In genomic region chr17:50905460-50905803, GRCh38 we compare ENCODE assay signal across 8 cellular contexts. TPM values are rescaled to one million over a fixed set of nuclear protein-coding genes. Genes with fewer than 3 reads are reported as not detected.
DNase-seq lines count a peak whose midpoint lies in the region; TF ChIP-seq lines count a peak whose summit lies in the region.

No MANE protein-coding gene starts in this region.

- no peak overlapping the region for H4K91ac ChIP-seq in H9 (ENCODE audit: insufficient read length, low read depth, low read length)

- no peak overlapping the region for H3K23ac ChIP-seq in H9 (ENCODE audit: insufficient read length, low read depth, low read length)

- no peak overlapping the region for H2BK120ac ChIP-seq in H9 (ENCODE audit: low read depth, low read length, poor library complexity, severe bottlenecking)

- H3K9me3 Mint-ChIP-seq in H9, result no peaks in the 10 kb centered on the region; a peak in 1 of 5 replicates
- H3K9me3 Mint-ChIP-seq in endodermal cell, result no peaks in the 10 kb centered on the region

- no peak overlapping the region for H3K4me2 ChIP-seq in H9 (ENCODE audit: insufficient read depth, insufficient read length, low read length)

- H3K9me3 ChIP-seq in H9 (ENCODE audit: control insufficient read depth, low read depth, low read length) (no peaks in the 10 kb centered on the region), endodermal cell (ENCODE audit: control insufficient read depth, low read length) (no peaks in the 10 kb centered on the region)

- H2AFZ ChIP-seq in H9 (ENCODE audit: low read length), result no peak overlapping the region

- no peaks in the 10 kb centered on the region for H3K79me2 ChIP-seq in H9 (ENCODE audit: insufficient read depth, low read length)

- H2BK12ac ChIP-seq in H9 (ENCODE audit: insufficient read length, low read depth, low read length), result no peak overlapping the region

- no peaks in the 10 kb centered on the region for H3K79me1 ChIP-seq in H9 (ENCODE audit: insufficient read depth, low read depth, low read length, poor library complexity, severe bottlenecking)

- H3K36me3 Mint-ChIP-seq in H9 (ENCODE audit: insufficient read depth in 1 of 3, low read depth in 3 of 3) (no peaks in the 10 kb centered on the region; a peak in 1 of 7 replicates), endodermal cell (ENCODE audit: low read depth) (no peaks in the 10 kb centered on the region)

- no peak overlapping the region for H3K27ac ChIP-seq in H9 (ENCODE audit: insufficient read length, low read depth, low read length)
- H3K27ac ChIP-seq in endodermal cell (ENCODE audit: low read depth, low read length), result peak overlapping the region; percentile 27
- peak overlapping the region; percentile 51 to 92 (median 84) for H3K27ac ChIP-seq in skin epidermis

- peak overlapping the region in 2 of 3 experiments; percentile 4 to 46; a peak in 5 of 7 replicates for H3K27ac Mint-ChIP-seq in H9
- peak overlapping the region; percentile 84 for H3K27ac Mint-ChIP-seq in endodermal cell

- H3K27me3 ChIP-seq in H9 (ENCODE audit: insufficient read depth, low read length), result no peaks in the 10 kb centered on the region
- H3K27me3 ChIP-seq in endodermal cell (ENCODE audit: control insufficient read depth, insufficient read depth, low read length, poor library complexity, severe bottlenecking), result no peaks in the 10 kb centered on the region

- H3K4me3 ChIP-seq in endodermal cell (ENCODE audit: low read length), result peak overlapping the region; percentile 47
- no peak overlapping the region for H3K4me3 ChIP-seq in skin epidermis

- no peak overlapping the region for H3K14ac ChIP-seq in H9 (ENCODE audit: insufficient read depth, low read length)

- peaks cover 13% of the 10 kb centered on the region for H3K4me1 ChIP-seq in H9 (ENCODE audit: insufficient read depth, low read length)
- H3K4me1 ChIP-seq in endodermal cell (ENCODE audit: control insufficient read depth, insufficient read depth, low read length), result peaks cover 25% of the 10 kb centered on the region

- H4K20me1 ChIP-seq in H9 (ENCODE audit: control insufficient read depth, insufficient read depth, insufficient read length), result no peaks in the 10 kb centered on the region

- no peak overlapping the region for H2BK15ac ChIP-seq in H9 (ENCODE audit: low read depth, low read length)

- no peaks in the 10 kb centered on the region for H3K36me3 ChIP-seq in endodermal cell (ENCODE audit: control insufficient read depth, insufficient read depth, low read length)

- H2BK5ac ChIP-seq in H9 (ENCODE audit: insufficient read length, low read length), result no peak overlapping the region

- no peak for DNase-seq in H9
- DNase-seq in NCI-H526 (lab: John Stamatoyannopoulos, UW), result peak; percentile 88 to 96
- DNase-seq in endodermal cell, result peak; percentile 87
- DNase-seq in NCI-H446 (lab: John Stamatoyannopoulos, UW), result no peak
- DNase-seq in AML-193 (lab: John Stamatoyannopoulos, UW), result no peak
- DNase-seq in C1 segment of cervical spinal cord (lab: John Stamatoyannopoulos, UW), result no peak
- no peak for DNase-seq in GM10266 (ENCODE audit: extremely low spot score)

- no peak overlapping the region for H2BK20ac ChIP-seq in H9 (ENCODE audit: low read depth, low read length, poor library complexity, severe bottlenecking)

- H3K4me1 Mint-ChIP-seq in H9, result peaks cover 56 to 63% of the 10 kb centered on the region in 2 experiments
- H3K4me1 Mint-ChIP-seq in endodermal cell, result peaks cover 48% of the 10 kb centered on the region

- H3K9ac ChIP-seq in H9 (ENCODE audit: extremely low read depth, insufficient read length, low read length) (no peak overlapping the region), endodermal cell (ENCODE audit: extremely low read depth, low read length, poor library complexity, severe bottlenecking) (peak overlapping the region; percentile 77)

- H3T11ph ChIP-seq in H9 (ENCODE audit: low read length), result no peak overlapping the region

- no peak overlapping the region for H2AK5ac ChIP-seq in H9 (ENCODE audit: insufficient read length, low read length)

- no peak for TF ChIP-seq CTCF in H9 (conservative IDR thresholded peaks at IDR 0.05)
- TF ChIP-seq CTCF in endodermal cell (conservative IDR thresholded peaks at IDR 0.05), result no peak
- TF ChIP-seq CTCF in GM10266 (IDR thresholded peaks at IDR 0.05; ENCODE audit: control insufficient read depth, insufficient read depth, low read depth, missing control alignments), result no peak

- H3K27me3 Mint-ChIP-seq in H9 (ENCODE audit: low read depth), result no peaks in the 10 kb centered on the region; the same call in 1 of the 2 replicates
- H3K27me3 Mint-ChIP-seq in endodermal cell (ENCODE audit: insufficient read depth), result no peaks in the 10 kb centered on the region

- no CpG with 5 or more reads among the region's 1 CpG for WGBS in H9 (ENCODE audit: extremely low coverage, insufficient read length, low lambda C conversion rate)
- WGBS in endodermal cell (ENCODE audit: insufficient coverage in 1 of 2, insufficient read length in 1 of 2), 2 experiments, result 28% methylated on average over 1 of the region's 1 CpG; no CpG with 5 or more reads in 1 of the 2 experiments

- H4K5ac ChIP-seq in H9 (ENCODE audit: insufficient read length, low read depth, low read length), result no peak overlapping the region

- H3K4ac ChIP-seq in H9 (ENCODE audit: low read depth, low read length), result no peak overlapping the region

- no peaks in the 10 kb centered on the region for H3K23me2 ChIP-seq in H9 (ENCODE audit: insufficient read length, low read depth, low read length, poor library complexity, severe bottlenecking)

- H3K4me3 Mint-ChIP-seq in H9 (peak overlapping the region in 1 of 2 experiments; percentile 3; a peak in 1 of 5 replicates), endodermal cell (peak overlapping the region; percentile 9)

- H3K18ac ChIP-seq in H9 (ENCODE audit: insufficient read length, low read depth, low read length), result no peak overlapping the region

- no peak overlapping the region for H3K56ac ChIP-seq in H9 (ENCODE audit: insufficient read length, low read depth, low read length)

- no peak overlapping the region for H4K8ac ChIP-seq in H9 (replicated peaks; ENCODE audit: insufficient read length, low read depth, low read length)

RNA-seq across cellular contexts. Expression of gene TOB1, which starts 39.3 kb away (rescaled TPM):
- total RNA-seq in H9 (2021) (31.2 and 31.6 TPM in 2 replicates), endodermal cell (10 to 100 TPM; 35.5 to 36.3 TPM)
- polyA plus RNA-seq in endodermal cell (2013, experiment 1 of 2), result 45.3 TPM
- polyA plus RNA-seq in endodermal cell (2013, experiment 2 of 2), result 45.3 TPM

Comparison
In these comparisons a context has a peak if more than half of its experiments do, and no peak if none do; other contexts are left out.
1. DNase-seq: peak in NCI-H526 (2 of 2) and endodermal cell (single experiment); none in H9 (single experiment), NCI-H446 (0 of 2), AML-193 (0 of 2), C1 segment of cervical spinal cord (0 of 14) and GM10266 (single experiment).